Comparison of ENCODE assay signal across 8 cellular contexts in genomic region chr2:72859831-72860262, GRCh38. TPM values are rescaled to one million over a fixed set of nuclear protein-coding genes. Genes with fewer than 3 reads are reported as not detected.
DNase-seq lines count a peak whose midpoint lies in the region; ATAC-seq, FAIRE-seq and TF ChIP-seq lines count a peak whose summit lies in the region.

No MANE protein-coding gene starts in this region.

- peaks cover 78% of the 10 kb centered on the region for H3K27me3 Mint-ChIP-seq in central memory CD8-positive, alpha-beta T cell

- H3K9me3 ChIP-seq in HepG2 (ENCODE audit: low read length): no peaks in the 10 kb centered on the region

- H3K27ac ChIP-seq in HepG2 (ENCODE audit: extremely low read length, insufficient read depth, low read length): no peak overlapping the region

- peak; percentile 72 for TF ChIP-seq CTCF in GM12873 (IDR thresholded peaks at IDR 0.05; ENCODE audit: insufficient read depth, low read depth, low read length, missing control alignments)
- TF ChIP-seq CTCF in HepG2 (CRISPR knock-in tag; IDR thresholded peaks at IDR 0.05): peak; percentile 90

- H3K4me1 Mint-ChIP-seq in central memory CD8-positive, alpha-beta T cell: peaks cover 9% of the 10 kb centered on the region

- no peaks in the 10 kb centered on the region for H3K36me3 Mint-ChIP-seq in central memory CD8-positive, alpha-beta T cell (ENCODE audit: insufficient read depth)

- in situ Hi-C loops in HepG2 (cut with HindIII; ENCODE audit: extremely low pct_ligation_motif_present, low pct_unique_long_range_greater_than_20kb): loop anchor here (5.0 to 25.0 kb wide), 2 partner anchors 88 to 1323 kb away; no protein-coding TSS in a partner anchor

- TF ChIP-seq RAD21 in HepG2 (CRISPR knock-in tag; IDR thresholded peaks at IDR 0.05): peak; percentile 76

- H3K4me3 Mint-ChIP-seq in central memory CD8-positive, alpha-beta T cell: no peak overlapping the region

- WGBS in HepG2 (ENCODE audit: low lambda C conversion rate): 2% methylated on average over 3 of the region's 3 CpGs

- DNase-seq in NCI-H2107 (lab: John Stamatoyannopoulos, UW) (peak; percentile 10), HepG2 (ENCODE audit: low spot score) (peak; percentile 77)
- peak; percentile 28 for DNase-seq in activated CD4-positive, CD25-positive, alpha-beta regulatory T cell treated with anti-CD3 and anti-CD28 coated beads, Interleukin-2, amount 50 U/mL, for 16 hours (ENCODE audit: low read depth, low spot score)
- no peak for DNase-seq in central memory CD8-positive, alpha-beta T cell (ENCODE audit: low spot score in 2 of 2)
- peak; percentile 21 to 52 (median 24) for DNase-seq in stimulated activated CD4-positive, alpha-beta T cell treated with anti-CD3 and anti-CD28 coated beads, TNF-alpha, amount 100 ng/mL, for 48 hours (ENCODE audit: low read depth in 3 of 3)

- TF ChIP-seq EP300 in HepG2 (IDR thresholded peaks at IDR 0.05; ENCODE audit: low read depth in 2 of 2, low read length in 2 of 2): no peak
- no peak for TF ChIP-seq EP300 in HepG2 (CRISPR knock-in tag; IDR thresholded peaks at IDR 0.05; ENCODE audit: borderline replicate concordance)

- POLR2A ChIA-PET in HepG2 (lab: Yijun Ruan, JAX): interaction anchor here (0.7 kb wide), 1 partner anchor 57 kb away, joined by 3 read pairs; no protein-coding TSS in a partner anchor

- intact Hi-C loops in HepG2 (cut with micrococcal nuclease; ENCODE audit: unreplicated experiment): no loop called here

- CTCF ChIA-PET in HepG2 (lab: Yijun Ruan, JAX; ENCODE audit: low intra/inter-chr PET ratio, low total read pairs): interaction anchor here (2.5 to 7.4 kb wide), 2 partner anchors 44 to 89 kb away, joined by 12 to 121 read pairs; no protein-coding TSS in a partner anchor

- no peaks in the 10 kb centered on the region for H3K9me3 Mint-ChIP-seq in central memory CD8-positive, alpha-beta T cell

- no peak overlapping the region for H3K4me3 ChIP-seq in HepG2 (replicated peaks in 1 of 3; ENCODE audit: insufficient read depth in 1 of 3, low read depth in 2 of 3, low read length in 3 of 3)

- H2AFZ ChIP-seq in HepG2 (ENCODE audit: low read length): no peak overlapping the region

- no peak overlapping the region for H3K4me2 ChIP-seq in HepG2 (ENCODE audit: low read depth, low read length)

- BruUV-seq in HepG2 (replicated peaks; lab: Mats Ljungman, UMichigan): no TSS peak

- no peak overlapping the region for H3K9ac ChIP-seq in HepG2 (ENCODE audit: insufficient read depth, low read depth, low read length)

- FAIRE-seq in HepG2 (lab: Jason Lieb, UNC): peak; percentile 88

- no peak overlapping the region for H3K27ac Mint-ChIP-seq in central memory CD8-positive, alpha-beta T cell (ENCODE audit: low read depth)

- peaks cover 12% of the 10 kb centered on the region for H3K4me1 ChIP-seq in HepG2 (ENCODE audit: insufficient read depth, low read length)

- H3K36me3 ChIP-seq in HepG2 (replicated peaks in 1 of 2; ENCODE audit: control insufficient read depth in 1 of 2, insufficient read depth in 2 of 2, low read length in 2 of 2): no peaks in the 10 kb centered on the region

- TF ChIP-seq POLR2A in HepG2 (IDR thresholded peaks at IDR 0.05; ENCODE audit: insufficient read depth in 1 of 2, low read depth in 2 of 2, low read length in 2 of 2): no peak

- H4K20me1 ChIP-seq in HepG2 (ENCODE audit: insufficient read depth, low read length): no peaks in the 10 kb centered on the region

- peaks cover 0 to 40% of the 10 kb centered on the region in 2 experiments; a peak in 4 of 5 replicates for H3K27me3 ChIP-seq in HepG2 (ENCODE audit: control insufficient read depth in 1 of 2, insufficient read depth in 2 of 2, low read length in 2 of 2)

- ATAC-seq in HG02840 (IDR thresholded peaks at IDR 0.05; ENCODE audit: low FRiP score, unreplicated experiment) (peak; percentile 52), HepG2 (peak; percentile 74), GM18519 (IDR thresholded peaks at IDR 0.05; ENCODE audit: low FRiP score, unreplicated experiment) (no peak)
- ATAC-seq in central memory CD8-positive, alpha-beta T cell (replicated peaks; ENCODE audit: extremely low read depth, poor library complexity, severe bottlenecking): peak; percentile 49

- H3K79me2 ChIP-seq in HepG2 (ENCODE audit: insufficient read depth, low read length): no peaks in the 10 kb centered on the region

TF ChIP-seq in HepG2, 621 proteins besides CTCF, POLR2A, EP300 and RAD21 (continues in another document):
- TF ChIP-seq REL (CRISPR knock-in tag; conservative IDR thresholded peaks at IDR 0.05) (no peak), HMG20A (CRISPR knock-in tag; IDR thresholded peaks at IDR 0.05; ENCODE audit: borderline replicate concordance) (no peak)

RNA-seq across cellular contexts. Expression of gene SPR, which starts 27.4 kb away (rescaled TPM):
- 85.0 and 96.0 TPM in 2 replicates for total RNA-seq in HepG2 (2016; rRNA removed; fragmentation: Illumina TruSeq; extraction: Trizol)
- total RNA-seq in HepG2 (2016; cell fraction: cytosol; rRNA removed; fragmentation: Illumina TruSeq; extraction: Trizol; ENCODE audit: low read depth): 38.7 and 40.4 TPM in 2 replicates
- total RNA-seq in HepG2 (2016; cell fraction: insoluble cytoplasmic fraction; rRNA removed; fragmentation: Illumina TruSeq; extraction: Trizol): 80.0 and 95.9 TPM in 2 replicates
- total RNA-seq in HepG2 (2016; cell fraction: membrane; rRNA removed; fragmentation: Illumina TruSeq; extraction: Trizol): 62.4 and 65.7 TPM in 2 replicates
- total RNA-seq in HepG2 (2016; cell fraction: nucleus; rRNA removed; fragmentation: Illumina TruSeq; extraction: Trizol): 45.5 and 49.4 TPM in 2 replicates
- 32.4 and 34.0 TPM in 2 replicates for polyA plus RNA-seq in HepG2 (2011; rRNA removed)
- polyA plus RNA-seq in HepG2 (2011; cell fraction: cytosol; rRNA removed): 36.8 and 38.2 TPM in 2 replicates
- polyA plus RNA-seq in HepG2 (2011; cell fraction: nucleus; rRNA removed): 13.3 and 15.7 TPM in 2 replicates
- polyA plus RNA-seq in HepG2 (2012): 30.9 and 32.8 TPM in 2 replicates
- polyA plus RNA-seq in HepG2 (2016; cell fraction: cytosol; fragmentation: Illumina TruSeq; extraction: Trizol; ENCODE audit: low read depth): 35.7 and 40.5 TPM in 2 replicates
- polyA plus RNA-seq in HepG2 (2016; cell fraction: insoluble cytoplasmic fraction; fragmentation: Illumina TruSeq; extraction: Trizol; ENCODE audit: low read depth): 74.6 and 78.4 TPM in 2 replicates
- 47.2 and 51.0 TPM in 2 replicates for polyA plus RNA-seq in HepG2 (2016; cell fraction: membrane; fragmentation: Illumina TruSeq; extraction: Trizol; ENCODE audit: low read depth)
- 75.3 and 78.1 TPM in 2 replicates for polyA plus RNA-seq in HepG2 (2016; cell fraction: nucleus; fragmentation: Illumina TruSeq; extraction: Trizol; ENCODE audit: insufficient read depth, low read depth)
- polyA minus RNA-seq in HepG2 (2011; rRNA and poly(A)+ RNA removed; ENCODE audit: low replicate concordance): 28.6 and 36.6 TPM in 2 replicates
- 12.9 and 13.5 TPM in 2 replicates for polyA minus RNA-seq in HepG2 (2011; cell fraction: cytosol; rRNA and poly(A)+ RNA removed)
- 5.4 and 8.7 TPM in 2 replicates for polyA minus RNA-seq in HepG2 (2011; cell fraction: nucleus; rRNA and poly(A)+ RNA removed)

RNA-seq across cellular contexts. Expression of gene EXOC6B, which starts 34.0 kb away (rescaled TPM):
- 15.9 and 28.4 TPM in 2 replicates for total RNA-seq in HepG2 (2016; rRNA removed; fragmentation: Illumina TruSeq; extraction: Trizol)
- 21.5 and 21.7 TPM in 2 replicates for total RNA-seq in HepG2 (2016; cell fraction: cytosol; rRNA removed; fragmentation: Illumina TruSeq; extraction: Trizol; ENCODE audit: low read depth)
- total RNA-seq in HepG2 (2016; cell fraction: insoluble cytoplasmic fraction; rRNA removed; fragmentation: Illumina TruSeq; extraction: Trizol): 15.1 and 26.4 TPM in 2 replicates
- total RNA-seq in HepG2 (2016; cell fraction: membrane; rRNA removed; fragmentation: Illumina TruSeq; extraction: Trizol): 6.5 and 7.7 TPM in 2 replicates
- 27.6 and 32.1 TPM in 2 replicates for total RNA-seq in HepG2 (2016; cell fraction: nucleus; rRNA removed; fragmentation: Illumina TruSeq; extraction: Trizol)
- polyA plus RNA-seq in HepG2 (2011; rRNA removed): 9.1 and 10.0 TPM in 2 replicates
- 6.7 and 7.0 TPM in 2 replicates for polyA plus RNA-seq in HepG2 (2011; cell fraction: cytosol; rRNA removed)
- 10.0 and 10.7 TPM in 2 replicates for polyA plus RNA-seq in HepG2 (2011; cell fraction: nucleus; rRNA removed)
- 6.2 and 7.1 TPM in 2 replicates for polyA plus RNA-seq in HepG2 (2012)
- polyA plus RNA-seq in HepG2 (2016; cell fraction: cytosol; fragmentation: Illumina TruSeq; extraction: Trizol; ENCODE audit: low read depth): 0.36 and 0.58 TPM in 2 replicates
- polyA plus RNA-seq in HepG2 (2016; cell fraction: insoluble cytoplasmic fraction; fragmentation: Illumina TruSeq; extraction: Trizol; ENCODE audit: low read depth): 17.2 and 17.6 TPM in 2 replicates
- 1.5 and 1.7 TPM in 2 replicates for polyA plus RNA-seq in HepG2 (2016; cell fraction: membrane; fragmentation: Illumina TruSeq; extraction: Trizol; ENCODE audit: low read depth)
- polyA plus RNA-seq in HepG2 (2016; cell fraction: nucleus; fragmentation: Illumina TruSeq; extraction: Trizol; ENCODE audit: insufficient read depth, low read depth): 12.3 and 13.8 TPM in 2 replicates
- 31.1 and 34.5 TPM in 2 replicates for polyA minus RNA-seq in HepG2 (2011; rRNA and poly(A)+ RNA removed; ENCODE audit: low replicate concordance)
- 19.1 and 24.2 TPM in 2 replicates for polyA minus RNA-seq in HepG2 (2011; cell fraction: cytosol; rRNA and poly(A)+ RNA removed)
- 53.9 and 61.8 TPM in 2 replicates for polyA minus RNA-seq in HepG2 (2011; cell fraction: nucleus; rRNA and poly(A)+ RNA removed)

RNA-seq across cellular contexts. Expression of gene EMX1, which starts 57.5 kb away (rescaled TPM):
- total RNA-seq in HepG2 (2016; rRNA removed; fragmentation: Illumina TruSeq; extraction: Trizol): 3.9 and 4.9 TPM in 2 replicates
- 1.4 and 3.6 TPM in 2 replicates for total RNA-seq in HepG2 (2016; cell fraction: cytosol; rRNA removed; fragmentation: Illumina TruSeq; extraction: Trizol; ENCODE audit: low read depth)
- 3.5 and 4.5 TPM in 2 replicates for total RNA-seq in HepG2 (2016; cell fraction: insoluble cytoplasmic fraction; rRNA removed; fragmentation: Illumina TruSeq; extraction: Trizol)
- total RNA-seq in HepG2 (2016; cell fraction: membrane; rRNA removed; fragmentation: Illumina TruSeq; extraction: Trizol): 3.1 and 4.4 TPM in 2 replicates
- 2.2 and 2.3 TPM in 2 replicates for total RNA-seq in HepG2 (2016; cell fraction: nucleus; rRNA removed; fragmentation: Illumina TruSeq; extraction: Trizol)
- 0.62 and 0.63 TPM in 2 replicates for polyA plus RNA-seq in HepG2 (2011; rRNA removed)
- polyA plus RNA-seq in HepG2 (2011; cell fraction: cytosol; rRNA removed): 0.30 and 0.45 TPM in 2 replicates
- 1.3 and 2.0 TPM in 2 replicates for polyA plus RNA-seq in HepG2 (2011; cell fraction: nucleus; rRNA removed)
- 0.61 and 0.76 TPM in 2 replicates for polyA plus RNA-seq in HepG2 (2012)
- 1.7 and 2.7 TPM in 2 replicates for polyA plus RNA-seq in HepG2 (2016; cell fraction: cytosol; fragmentation: Illumina TruSeq; extraction: Trizol; ENCODE audit: low read depth)
- polyA plus RNA-seq in HepG2 (2016; cell fraction: insoluble cytoplasmic fraction; fragmentation: Illumina TruSeq; extraction: Trizol; ENCODE audit: low read depth): 4.2 and 5.5 TPM in 2 replicates
- polyA plus RNA-seq in HepG2 (2016; cell fraction: membrane; fragmentation: Illumina TruSeq; extraction: Trizol; ENCODE audit: low read depth): 4.4 and 4.5 TPM in 2 replicates
- polyA plus RNA-seq in HepG2 (2016; cell fraction: nucleus; fragmentation: Illumina TruSeq; extraction: Trizol; ENCODE audit: insufficient read depth, low read depth): 6.4 and 7.2 TPM in 2 replicates
- 0.58 TPM in 1 of 2 replicates, not detected in the other for polyA minus RNA-seq in HepG2 (2011; rRNA and poly(A)+ RNA removed; ENCODE audit: low replicate concordance)
- polyA minus RNA-seq in HepG2 (2011; cell fraction: cytosol; rRNA and poly(A)+ RNA removed): 0.79 TPM in 1 of 2 replicates, not detected in the other
- 0.64 and 0.87 TPM in 2 replicates for polyA minus RNA-seq in HepG2 (2011; cell fraction: nucleus; rRNA and poly(A)+ RNA removed)

Comparison
In these comparisons a context has a peak if more than half of its experiments do, and no peak if none do; other contexts are left out.
1. DNase-seq: peak in NCI-H2107 (single experiment), activated CD4-positive, CD25-positive, alpha-beta regulatory T cell treated with anti-CD3 and anti-CD28 coated beads, Interleukin-2, amount 50 U/mL, for 16 hours (single experiment), HepG2 (single experiment) and stimulated activated CD4-positive, alpha-beta T cell treated with anti-CD3 and anti-CD28 coated beads, TNF-alpha, amount 100 ng/mL, for 48 hours (3 of 3); none in central memory CD8-positive, alpha-beta T cell (0 of 2).